Comparison of ENCODE assay signal across 26 cellular contexts in genomic region chr7:94055963-94056362, GRCh38. TPM values are rescaled to one million over a fixed set of nuclear protein-coding genes. Genes with fewer than 3 reads are reported as not detected.
DNase-seq lines count a peak whose midpoint lies in the region; ATAC-seq, FAIRE-seq and TF ChIP-seq lines count a peak whose summit lies in the region.
"Had no signal": no experiment of that assay in that cellular context is flagged by ENCODE, and none has a peak within 500 bp of the region (broad histone marks: within the 10 kb centered on the region; RNA-seq: fewer than 3 reads in every experiment).

No MANE protein-coding gene starts in this region.

- peak overlapping the region; percentile 94 for H2BK15ac ChIP-seq in mesendoderm (replicated peaks; ENCODE audit: low read depth)

- H3K23ac ChIP-seq in mesendoderm (ENCODE audit: low read length): no peak overlapping the region

- H4K5ac ChIP-seq in mesendoderm (ENCODE audit: low read length): no peak overlapping the region

- H3K4ac ChIP-seq in mesendoderm (ENCODE audit: low read depth, low read length): no peak overlapping the region

- no peak overlapping the region for H2BK5ac ChIP-seq in mesendoderm (ENCODE audit: low read length)

- 0 out of 2 replicates have a peak overlapping the region, but pooled peaks have one; percentile 30 for H2AFZ ChIP-seq in GM23338

- no peaks in the 10 kb centered on the region for H3K27me3 Mint-ChIP-seq in GM23338 (ENCODE audit: insufficient read depth, low read depth, poor library complexity)
- H3K27me3 Mint-ChIP-seq in CD8-positive, alpha-beta T cell (ENCODE audit: low read depth): peaks cover 6% of the 10 kb centered on the region
- H3K27me3 Mint-ChIP-seq: IgD-negative memory B cell had no signal

- peak overlapping the region; percentile 36; the same call in 1 of the 2 replicates for H3K27ac Mint-ChIP-seq in GM23338
- H3K27ac Mint-ChIP-seq in CD8-positive, alpha-beta T cell: no peak overlapping the region
- H3K27ac Mint-ChIP-seq: activated naive CD4-positive, alpha-beta T cell treated with anti-CD3 and anti-CD28 coated beads for 36 hours; IgD-negative memory B cell had no signal

- H3K56ac ChIP-seq in mesendoderm (ENCODE audit: low read length): no peak overlapping the region

- H3K4me2 ChIP-seq in GM23338 (no peak overlapping the region), mesendoderm (ENCODE audit: low read length) (no peak overlapping the region)
- H3K4me2 ChIP-seq: smooth muscle cell had no signal

- H3K4me1 ChIP-seq in GM23338 (ENCODE audit: insufficient read depth) (peaks cover 18% of the 10 kb centered on the region; the same call in 1 of the 2 replicates), mesendoderm (ENCODE audit: control insufficient read depth, low read depth, low read length) (peaks cover 4% of the 10 kb centered on the region)
- no peaks in the 10 kb centered on the region for H3K4me1 ChIP-seq in CD8-positive, alpha-beta T cell (ENCODE audit: insufficient read depth, low read length)
- H3K4me1 ChIP-seq: lower lobe of right lung had no signal

- H2BK120ac ChIP-seq in mesendoderm (ENCODE audit: low read depth, low read length): no peak overlapping the region

- H3K9me3 ChIP-seq in CD8-positive, alpha-beta T cell (ENCODE audit: low read length): no peaks in the 10 kb centered on the region
- H3K9me3 ChIP-seq: lower lobe of right lung, MG63, thoracic aorta had no signal

- H2AK5ac ChIP-seq in mesendoderm (ENCODE audit: low read length): no peak overlapping the region

- H3K4me1 Mint-ChIP-seq in GM23338: peaks cover 18% of the 10 kb centered on the region
- no peaks in the 10 kb centered on the region for H3K4me1 Mint-ChIP-seq in CD8-positive, alpha-beta T cell (ENCODE audit: low read depth)

- ATAC-seq in GM23338: no peak
- no peak for ATAC-seq in CD8-positive, alpha-beta T cell
- ATAC-seq in GM21529 (IDR thresholded peaks at IDR 0.05; ENCODE audit: unreplicated experiment): no peak
- no peak for ATAC-seq in HG03045 (IDR thresholded peaks at IDR 0.05; ENCODE audit: unreplicated experiment)
- ATAC-seq: activated T-cell treated with anti-CD3 and anti-CD28 coated beads, Interleukin-2, amount 50 U/mL, for 4 hours; lower lobe of right lung had no signal

- TF ChIP-seq CTCF in GM23338 (conservative IDR thresholded peaks at IDR 0.05; ENCODE audit: low read depth in 2 of 2) (no peak), bronchial epithelial cell (IDR thresholded peaks at IDR 0.05; ENCODE audit: insufficient read depth, low read length, severe bottlenecking) (no peak)
- TF ChIP-seq CTCF in CD8-positive, alpha-beta T cell (IDR thresholded peaks at IDR 0.05): no peak

- DNase-seq in GM23338 (ENCODE audit: low spot score) (no peak), OCI-M1 (lab: John Stamatoyannopoulos, UW) (peak; percentile 40), bronchial epithelial cell (ENCODE audit: low read depth) (peak; percentile 29), mesendoderm (no peak), HTR-8/SVneo (ENCODE audit: insufficient read length, low spot score) (no peak)
- DNase-seq in CD8-positive, alpha-beta T cell: no peak
- DNase-seq: activated naive CD4-positive, alpha-beta T cell treated with anti-CD3 and anti-CD28 coated beads for 36 hours; activated T-cell treated with anti-CD3 and anti-CD28 coated beads, Interleukin-2, amount 50 U/mL, for 4 hours; AML-193; DMS79; dorsolateral prefrontal cortex; foreskin fibroblast; lower lobe of right lung; MG63; NCI-H146; NCI-H2171 treated with DMSO at 0.1 percent for 48 hours; NCI-H524 treated with DMSO at 0.1 percent for 48 hours; stimulated activated naive CD4-positive, alpha-beta T cell; T-helper 9 cell had no signal

- H3K79me2 ChIP-seq in GM23338 (replicated peaks; ENCODE audit: insufficient read depth) (no peaks in the 10 kb centered on the region), mesendoderm (ENCODE audit: control insufficient read depth, insufficient read depth, low read length) (no peaks in the 10 kb centered on the region)

- H3K18ac ChIP-seq in mesendoderm (ENCODE audit: low read length): no peak overlapping the region

- no peaks in the 10 kb centered on the region for H3K27me3 ChIP-seq in GM23338 (ENCODE audit: insufficient read depth)
- no peaks in the 10 kb centered on the region for H3K27me3 ChIP-seq in bronchial epithelial cell (ENCODE audit: control insufficient read depth, insufficient read depth, low read length)
- H3K27me3 ChIP-seq in mesendoderm (ENCODE audit: insufficient read depth, low read length, poor library complexity): no peaks in the 10 kb centered on the region
- H3K27me3 ChIP-seq in CD8-positive, alpha-beta T cell (ENCODE audit: insufficient read depth, low read length): peaks cover 1% of the 10 kb centered on the region
- H3K27me3 ChIP-seq: MG63 had no signal

- no peaks in the 10 kb centered on the region for H3F3A ChIP-seq in GM23338 (replicated peaks; ENCODE audit: low read depth)

- H4K20me1 ChIP-seq in GM23338 (replicated peaks; ENCODE audit: insufficient read depth): no peaks in the 10 kb centered on the region

- no peaks in the 10 kb centered on the region for H3K79me1 ChIP-seq in mesendoderm (ENCODE audit: low read length)

- H3K36me3 ChIP-seq in GM23338 (ENCODE audit: insufficient read depth) (no peaks in the 10 kb centered on the region), bronchial epithelial cell (ENCODE audit: control insufficient read depth, insufficient read depth, low read length) (no peaks in the 10 kb centered on the region), mesendoderm (ENCODE audit: control insufficient read depth, insufficient read depth, low read length) (no peaks in the 10 kb centered on the region)
- H3K36me3 ChIP-seq in CD8-positive, alpha-beta T cell (ENCODE audit: insufficient read depth, low read length): no peaks in the 10 kb centered on the region
- H3K36me3 ChIP-seq: lower lobe of right lung, MG63, thoracic aorta had no signal

- H3K4me3 ChIP-seq in GM23338 (no peak overlapping the region), bronchial epithelial cell (ENCODE audit: low read depth, low read length) (no peak overlapping the region), mesendoderm (ENCODE audit: low read length) (no peak overlapping the region)
- no peak overlapping the region for H3K4me3 ChIP-seq in CD8-positive, alpha-beta T cell (ENCODE audit: low read depth, low read length)
- H3K4me3 ChIP-seq: dorsolateral prefrontal cortex, lower lobe of right lung, MG63, smooth muscle cell, thoracic aorta had no signal

- CTCF ChIA-PET in CD8-positive, alpha-beta T cell (lab: Charles Lee): no interaction called here

- no peak overlapping the region for H3K9ac ChIP-seq in mesendoderm (ENCODE audit: low read length)

- H3K9me2 ChIP-seq in GM23338 (ENCODE audit: insufficient read depth): peaks cover 5% of the 10 kb centered on the region; the same call in 1 of the 2 replicates

- H4K8ac ChIP-seq in mesendoderm (ENCODE audit: low read depth, low read length): no peak overlapping the region

- POLR2A ChIA-PET in CD8-positive, alpha-beta T cell (lab: Charles Lee): no interaction called here

- H3K4me3 Mint-ChIP-seq in GM23338: no peak overlapping the region
- H3K4me3 Mint-ChIP-seq in CD8-positive, alpha-beta T cell: no peak overlapping the region
- H3K4me3 Mint-ChIP-seq: activated naive CD4-positive, alpha-beta T cell treated with anti-CD3 and anti-CD28 coated beads for 36 hours; activated T-cell treated with anti-CD3 and anti-CD28 coated beads, Interleukin-2, amount 50 U/mL, for 4 hours; IgD-negative memory B cell had no signal

- H3K36me3 Mint-ChIP-seq in GM23338 (ENCODE audit: low read depth): no peaks in the 10 kb centered on the region
- no peaks in the 10 kb centered on the region for H3K36me3 Mint-ChIP-seq in CD8-positive, alpha-beta T cell

- intact Hi-C loops in CD8-positive, alpha-beta T cell (cut with DNase I, micrococcal nuclease): no loop called here

- FAIRE-seq in bronchial epithelial cell (lab: Jason Lieb, UNC): no peak
- FAIRE-seq in HTR-8/SVneo (lab: Jason Lieb, UNC): no peak
- FAIRE-seq: endothelial cell of umbilical vein, GM12891 had no signal

- H3K27ac ChIP-seq in GM23338 (ENCODE audit: low read depth) (no peak overlapping the region), mesendoderm (ENCODE audit: low read depth, low read length) (no peak overlapping the region)
- no peak overlapping the region for H3K27ac ChIP-seq in CD8-positive, alpha-beta T cell (ENCODE audit: low read depth, low read length)
- H3K27ac ChIP-seq: dorsolateral prefrontal cortex, lower lobe of right lung, thoracic aorta had no signal

- no peaks in the 10 kb centered on the region; the same call in 2 of the 3 replicates for H3K9me3 Mint-ChIP-seq in GM23338
- no peaks in the 10 kb centered on the region for H3K9me3 Mint-ChIP-seq in CD8-positive, alpha-beta T cell
- H3K9me3 Mint-ChIP-seq: activated naive CD4-positive, alpha-beta T cell treated with anti-CD3 and anti-CD28 coated beads for 36 hours; activated T-cell treated with anti-CD3 and anti-CD28 coated beads, Interleukin-2, amount 50 U/mL, for 4 hours had no signal

TF ChIP-seq in GM23338, 12 proteins besides CTCF, POLR2A, EP300 and RAD21 (continues in another document):
- TF ChIP-seq ZNF331 (CRISPR knock-in tag; IDR thresholded peaks at IDR 0.05; ENCODE audit: low read depth) (no peak), ZNF114 (CRISPR knock-in tag; IDR thresholded peaks at IDR 0.05) (no peak), EZH2phosphoT487 (IDR thresholded peaks at IDR 0.05; ENCODE audit: unreplicated experiment) (no peak), CREB1 (CRISPR knock-in tag; IDR thresholded peaks at IDR 0.05; ENCODE audit: low read depth) (no peak)

RNA-seq across cellular contexts. Expression of gene BET1, which starts 51.8 kb away (rescaled TPM):
- total RNA-seq in GM23338 (2014; rRNA removed; shearing (Covaris generic)): 35.7 and 42.2 TPM in 2 replicates
- polyA plus RNA-seq in GM23338 (2016; fragmentation: Nextera tagmentation; extraction: Ambion mirVana): 58.8 and 69.2 TPM in 2 replicates
- total RNA-seq in bronchial epithelial cell: 32.4 and 40.8 TPM in 2 replicates
- 35.6 TPM for polyA plus RNA-seq in mesendoderm (2013, experiment 1 of 2)
- 34.4 TPM for polyA plus RNA-seq in mesendoderm (2013, experiment 2 of 2)
- 1 to 10 TPM; 6.2 TPM for total RNA-seq in CD8-positive, alpha-beta T cell

Comparison
In these comparisons a context has a peak if more than half of its experiments do, and no peak if none do; other contexts are left out.
1. DNase-seq: peak in OCI-M1 (single experiment) and bronchial epithelial cell (single experiment); none in GM23338 (single experiment), mesendoderm (single experiment), CD8-positive, alpha-beta T cell (0 of 7) and HTR-8/SVneo (single experiment).